ENCODE assay signal across 1 cellular context in genomic region chr6:150403458-150404245, GRCh38.
A peak's percentile ranks its signal among the peaks of the same experiment; 100 is the strongest.
TF ChIP-seq lines count a peak whose summit lies in the region.

No MANE protein-coding gene starts in this region.

TF ChIP-seq in HEK293, 187 proteins besides CTCF, POLR2A, EP300 and RAD21 (continued from another document and continues in another):
- TF ChIP-seq, protein P1, sequence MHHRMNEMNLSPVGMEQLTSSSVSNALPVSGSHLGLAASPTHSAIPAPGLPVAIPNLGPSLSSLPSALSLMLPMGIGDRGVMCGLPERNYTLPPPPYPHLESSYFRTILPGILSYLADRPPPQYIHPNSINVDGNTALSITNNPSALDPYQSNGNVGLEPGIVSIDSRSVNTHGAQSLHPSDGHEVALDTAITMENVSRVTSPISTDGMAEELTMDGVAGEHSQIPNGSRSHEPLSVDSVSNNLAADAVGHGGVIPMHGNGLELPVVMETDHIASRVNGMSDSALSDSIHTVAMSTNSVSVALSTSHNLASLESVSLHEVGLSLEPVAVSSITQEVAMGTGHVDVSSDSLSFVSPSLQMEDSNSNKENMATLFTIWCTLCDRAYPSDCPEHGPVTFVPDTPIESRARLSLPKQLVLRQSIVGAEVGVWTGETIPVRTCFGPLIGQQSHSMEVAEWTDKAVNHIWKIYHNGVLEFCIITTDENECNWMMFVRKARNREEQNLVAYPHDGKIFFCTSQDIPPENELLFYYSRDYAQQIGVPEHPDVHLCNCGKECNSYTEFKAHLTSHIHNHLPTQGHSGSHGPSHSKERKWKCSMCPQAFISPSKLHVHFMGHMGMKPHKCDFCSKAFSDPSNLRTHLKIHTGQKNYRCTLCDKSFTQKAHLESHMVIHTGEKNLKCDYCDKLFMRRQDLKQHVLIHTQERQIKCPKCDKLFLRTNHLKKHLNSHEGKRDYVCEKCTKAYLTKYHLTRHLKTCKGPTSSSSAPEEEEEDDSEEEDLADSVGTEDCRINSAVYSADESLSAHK (tag by site-specific recombination; IDR thresholded peaks at IDR 0.05) = peak; percentile 86
- TF ChIP-seq GLIS1 (tag by site-specific recombination; IDR thresholded peaks at IDR 0.05) = peak; percentile 70
- peak; percentile 13 for TF ChIP-seq ZNF529 (tag by site-specific recombination; IDR thresholded peaks at IDR 0.05; ENCODE audit: insufficient replicate concordance)
- TF ChIP-seq MYNN (tag by site-specific recombination; IDR thresholded peaks at IDR 0.05; ENCODE audit: borderline replicate concordance) = 0 out of 2 replicates have a peak, but pooled peaks have one; percentile 24
- peak; percentile 96 for TF ChIP-seq SP7 (tag by site-specific recombination; IDR thresholded peaks at IDR 0.05)
- peak; percentile 90 for TF ChIP-seq ZNF184 (tag by site-specific recombination; IDR thresholded peaks at IDR 0.05)
- TF ChIP-seq ZBTB17 (tag by site-specific recombination; IDR thresholded peaks at IDR 0.05) = peak; percentile 96
- TF ChIP-seq ZNF416 (tag by site-specific recombination; IDR thresholded peaks at IDR 0.05) = no peak
- peak; percentile 31; the same call in 1 of the 2 replicates for TF ChIP-seq ZBTB20 (tag by site-specific recombination; IDR thresholded peaks at IDR 0.05)
- peak; percentile 82 for TF ChIP-seq SP2 (tag by site-specific recombination; IDR thresholded peaks at IDR 0.05)
- peak; percentile 36; the same call in 1 of the 2 replicates for TF ChIP-seq TRIM28 (IDR thresholded peaks at IDR 0.05; ENCODE audit: borderline replicate concordance, low read length)
- TF ChIP-seq ZNF280C (tag by site-specific recombination; IDR thresholded peaks at IDR 0.05) = no peak
- peak; percentile 72; the same call in 1 of the 2 replicates for TF ChIP-seq KLF16 (tag by site-specific recombination; IDR thresholded peaks at IDR 0.05)
- TF ChIP-seq ZNF664 (tag by site-specific recombination; IDR thresholded peaks at IDR 0.05) = no peak
- TF ChIP-seq MEIS1 (CRISPR knock-in tag; IDR thresholded peaks at IDR 0.05; ENCODE audit: borderline replicate concordance) = no peak
- no peak for TF ChIP-seq ZNF248 (tag by site-specific recombination; IDR thresholded peaks at IDR 0.05)
- TF ChIP-seq GLI2 (tag by site-specific recombination; IDR thresholded peaks at IDR 0.05; ENCODE audit: borderline replicate concordance, low read depth) = peak; percentile 91; the same call in 1 of the 2 replicates
- TF ChIP-seq ZNF692 (tag by site-specific recombination; IDR thresholded peaks at IDR 0.05) = peak; percentile 73; the same call in 1 of the 2 replicates
- peak; percentile 92 for TF ChIP-seq PATZ1 (tag by site-specific recombination; IDR thresholded peaks at IDR 0.05)
- TF ChIP-seq, protein P2, sequence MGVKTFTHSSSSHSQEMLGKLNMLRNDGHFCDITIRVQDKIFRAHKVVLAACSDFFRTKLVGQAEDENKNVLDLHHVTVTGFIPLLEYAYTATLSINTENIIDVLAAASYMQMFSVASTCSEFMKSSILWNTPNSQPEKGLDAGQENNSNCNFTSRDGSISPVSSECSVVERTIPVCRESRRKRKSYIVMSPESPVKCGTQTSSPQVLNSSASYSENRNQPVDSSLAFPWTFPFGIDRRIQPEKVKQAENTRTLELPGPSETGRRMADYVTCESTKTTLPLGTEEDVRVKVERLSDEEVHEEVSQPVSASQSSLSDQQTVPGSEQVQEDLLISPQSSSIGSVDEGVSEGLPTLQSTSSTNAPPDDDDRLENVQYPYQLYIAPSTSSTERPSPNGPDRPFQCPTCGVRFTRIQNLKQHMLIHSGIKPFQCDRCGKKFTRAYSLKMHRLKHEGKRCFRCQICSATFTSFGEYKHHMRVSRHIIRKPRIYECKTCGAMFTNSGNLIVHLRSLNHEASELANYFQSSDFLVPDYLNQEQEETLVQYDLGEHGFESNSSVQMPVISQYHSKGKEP (tag by site-specific recombination; IDR thresholded peaks at IDR 0.05) = peak; percentile 77
- TF ChIP-seq ZNF843 (tag by site-specific recombination; IDR thresholded peaks at IDR 0.05) = peak; percentile 97
- TF ChIP-seq, protein P3, sequence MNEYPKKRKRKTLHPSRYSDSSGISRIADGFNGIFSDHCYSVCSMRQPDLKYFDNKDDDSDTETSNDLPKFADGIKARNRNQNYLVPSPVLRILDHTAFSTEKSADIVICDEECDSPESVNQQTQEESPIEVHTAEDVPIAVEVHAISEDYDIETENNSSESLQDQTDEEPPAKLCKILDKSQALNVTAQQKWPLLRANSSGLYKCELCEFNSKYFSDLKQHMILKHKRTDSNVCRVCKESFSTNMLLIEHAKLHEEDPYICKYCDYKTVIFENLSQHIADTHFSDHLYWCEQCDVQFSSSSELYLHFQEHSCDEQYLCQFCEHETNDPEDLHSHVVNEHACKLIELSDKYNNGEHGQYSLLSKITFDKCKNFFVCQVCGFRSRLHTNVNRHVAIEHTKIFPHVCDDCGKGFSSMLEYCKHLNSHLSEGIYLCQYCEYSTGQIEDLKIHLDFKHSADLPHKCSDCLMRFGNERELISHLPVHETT (tag by site-specific recombination; IDR thresholded peaks at IDR 0.05) = peak; percentile 91; the same call in 1 of the 2 replicates
- no peak for TF ChIP-seq ZNF658 (tag by site-specific recombination; IDR thresholded peaks at IDR 0.05)
- no peak for TF ChIP-seq ZNF704 (tag by site-specific recombination; IDR thresholded peaks at IDR 0.05)
- peak; percentile 53; the same call in 1 of the 2 replicates for TF ChIP-seq ZBTB1 (tag by site-specific recombination; IDR thresholded peaks at IDR 0.05)
- peak; percentile 83; the same call in 1 of the 2 replicates for TF ChIP-seq OVOL3 (tag by site-specific recombination; IDR thresholded peaks at IDR 0.05)
- TF ChIP-seq BCL11A (tag by site-specific recombination; IDR thresholded peaks at IDR 0.05; ENCODE audit: low read depth) = peak; percentile 70; the same call in 1 of the 2 replicates
- peak; percentile 55; the same call in 1 of the 2 replicates for TF ChIP-seq ZFP69B (tag by site-specific recombination; IDR thresholded peaks at IDR 0.05)
- peak; percentile 84 for TF ChIP-seq ZNF660 (tag by site-specific recombination; IDR thresholded peaks at IDR 0.05)
- peak; percentile 19 for TF ChIP-seq ZNF654 (tag by site-specific recombination; IDR thresholded peaks at IDR 0.05; ENCODE audit: low read depth)
- TF ChIP-seq ZNF394 (tag by site-specific recombination; IDR thresholded peaks at IDR 0.05; ENCODE audit: borderline replicate concordance) = peak; percentile 68; the same call in 1 of the 2 replicates
- no peak for TF ChIP-seq ZNF513 (tag by site-specific recombination; IDR thresholded peaks at IDR 0.05)
- 0 out of 2 replicates have a peak, but pooled peaks have one; percentile 20 for TF ChIP-seq KLF1 (tag by site-specific recombination; IDR thresholded peaks at IDR 0.05)
- TF ChIP-seq, protein P4, sequence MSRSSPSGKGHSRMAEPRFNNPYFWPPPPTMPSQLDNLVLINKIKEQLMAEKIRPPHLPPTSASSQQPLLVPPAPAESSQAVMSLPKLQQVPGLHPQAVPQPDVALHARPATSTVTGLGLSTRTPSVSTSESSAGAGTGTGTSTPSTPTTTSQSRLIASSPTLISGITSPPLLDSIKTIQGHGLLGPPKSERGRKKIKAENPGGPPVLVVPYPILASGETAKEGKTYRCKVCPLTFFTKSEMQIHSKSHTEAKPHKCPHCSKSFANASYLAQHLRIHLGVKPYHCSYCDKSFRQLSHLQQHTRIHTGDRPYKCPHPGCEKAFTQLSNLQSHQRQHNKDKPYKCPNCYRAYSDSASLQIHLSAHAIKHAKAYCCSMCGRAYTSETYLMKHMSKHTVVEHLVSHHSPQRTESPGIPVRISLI (tag by site-specific recombination; IDR thresholded peaks at IDR 0.05) = 0 out of 2 replicates have a peak, but pooled peaks have one; percentile 15
- TF ChIP-seq SP3 (tag by site-specific recombination; IDR thresholded peaks at IDR 0.05) = peak; percentile 66
- TF ChIP-seq, protein P5, sequence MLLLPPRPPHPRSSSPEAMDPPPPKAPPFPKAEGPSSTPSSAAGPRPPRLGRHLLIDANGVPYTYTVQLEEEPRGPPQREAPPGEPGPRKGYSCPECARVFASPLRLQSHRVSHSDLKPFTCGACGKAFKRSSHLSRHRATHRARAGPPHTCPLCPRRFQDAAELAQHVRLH (tag by site-specific recombination; IDR thresholded peaks at IDR 0.05) = peak; percentile 60; the same call in 1 of the 2 replicates
- no peak for TF ChIP-seq ZNF521 (tag by site-specific recombination; IDR thresholded peaks at IDR 0.05)
- TF ChIP-seq ZNF155 (tag by site-specific recombination; IDR thresholded peaks at IDR 0.05) = no peak
- TF ChIP-seq ZNF561 (tag by site-specific recombination; IDR thresholded peaks at IDR 0.05; ENCODE audit: borderline replicate concordance) = peak; percentile 78
- 0 out of 2 replicates have a peak, but pooled peaks have one; percentile 26 for TF ChIP-seq ZNF76 (tag by site-specific recombination; IDR thresholded peaks at IDR 0.05; ENCODE audit: borderline replicate concordance, low read depth)
- TF ChIP-seq MZF1 (tag by site-specific recombination; IDR thresholded peaks at IDR 0.05; ENCODE audit: borderline replicate concordance) = peak; percentile 90
- no peak for TF ChIP-seq SETDB1 (IDR thresholded peaks at IDR 0.05; ENCODE audit: insufficient read length, low read length)
